In genomic region chr9:117470455-117470854, GRCh38 we compare ENCODE assay signal across 1 cellular context.
TF ChIP-seq lines count a peak whose summit lies in the region.

No MANE protein-coding gene starts in this region.

TF ChIP-seq in GM23338, 12 proteins besides CTCF, POLR2A, EP300 and RAD21 (continued from another document):
- TF ChIP-seq, protein P1, sequence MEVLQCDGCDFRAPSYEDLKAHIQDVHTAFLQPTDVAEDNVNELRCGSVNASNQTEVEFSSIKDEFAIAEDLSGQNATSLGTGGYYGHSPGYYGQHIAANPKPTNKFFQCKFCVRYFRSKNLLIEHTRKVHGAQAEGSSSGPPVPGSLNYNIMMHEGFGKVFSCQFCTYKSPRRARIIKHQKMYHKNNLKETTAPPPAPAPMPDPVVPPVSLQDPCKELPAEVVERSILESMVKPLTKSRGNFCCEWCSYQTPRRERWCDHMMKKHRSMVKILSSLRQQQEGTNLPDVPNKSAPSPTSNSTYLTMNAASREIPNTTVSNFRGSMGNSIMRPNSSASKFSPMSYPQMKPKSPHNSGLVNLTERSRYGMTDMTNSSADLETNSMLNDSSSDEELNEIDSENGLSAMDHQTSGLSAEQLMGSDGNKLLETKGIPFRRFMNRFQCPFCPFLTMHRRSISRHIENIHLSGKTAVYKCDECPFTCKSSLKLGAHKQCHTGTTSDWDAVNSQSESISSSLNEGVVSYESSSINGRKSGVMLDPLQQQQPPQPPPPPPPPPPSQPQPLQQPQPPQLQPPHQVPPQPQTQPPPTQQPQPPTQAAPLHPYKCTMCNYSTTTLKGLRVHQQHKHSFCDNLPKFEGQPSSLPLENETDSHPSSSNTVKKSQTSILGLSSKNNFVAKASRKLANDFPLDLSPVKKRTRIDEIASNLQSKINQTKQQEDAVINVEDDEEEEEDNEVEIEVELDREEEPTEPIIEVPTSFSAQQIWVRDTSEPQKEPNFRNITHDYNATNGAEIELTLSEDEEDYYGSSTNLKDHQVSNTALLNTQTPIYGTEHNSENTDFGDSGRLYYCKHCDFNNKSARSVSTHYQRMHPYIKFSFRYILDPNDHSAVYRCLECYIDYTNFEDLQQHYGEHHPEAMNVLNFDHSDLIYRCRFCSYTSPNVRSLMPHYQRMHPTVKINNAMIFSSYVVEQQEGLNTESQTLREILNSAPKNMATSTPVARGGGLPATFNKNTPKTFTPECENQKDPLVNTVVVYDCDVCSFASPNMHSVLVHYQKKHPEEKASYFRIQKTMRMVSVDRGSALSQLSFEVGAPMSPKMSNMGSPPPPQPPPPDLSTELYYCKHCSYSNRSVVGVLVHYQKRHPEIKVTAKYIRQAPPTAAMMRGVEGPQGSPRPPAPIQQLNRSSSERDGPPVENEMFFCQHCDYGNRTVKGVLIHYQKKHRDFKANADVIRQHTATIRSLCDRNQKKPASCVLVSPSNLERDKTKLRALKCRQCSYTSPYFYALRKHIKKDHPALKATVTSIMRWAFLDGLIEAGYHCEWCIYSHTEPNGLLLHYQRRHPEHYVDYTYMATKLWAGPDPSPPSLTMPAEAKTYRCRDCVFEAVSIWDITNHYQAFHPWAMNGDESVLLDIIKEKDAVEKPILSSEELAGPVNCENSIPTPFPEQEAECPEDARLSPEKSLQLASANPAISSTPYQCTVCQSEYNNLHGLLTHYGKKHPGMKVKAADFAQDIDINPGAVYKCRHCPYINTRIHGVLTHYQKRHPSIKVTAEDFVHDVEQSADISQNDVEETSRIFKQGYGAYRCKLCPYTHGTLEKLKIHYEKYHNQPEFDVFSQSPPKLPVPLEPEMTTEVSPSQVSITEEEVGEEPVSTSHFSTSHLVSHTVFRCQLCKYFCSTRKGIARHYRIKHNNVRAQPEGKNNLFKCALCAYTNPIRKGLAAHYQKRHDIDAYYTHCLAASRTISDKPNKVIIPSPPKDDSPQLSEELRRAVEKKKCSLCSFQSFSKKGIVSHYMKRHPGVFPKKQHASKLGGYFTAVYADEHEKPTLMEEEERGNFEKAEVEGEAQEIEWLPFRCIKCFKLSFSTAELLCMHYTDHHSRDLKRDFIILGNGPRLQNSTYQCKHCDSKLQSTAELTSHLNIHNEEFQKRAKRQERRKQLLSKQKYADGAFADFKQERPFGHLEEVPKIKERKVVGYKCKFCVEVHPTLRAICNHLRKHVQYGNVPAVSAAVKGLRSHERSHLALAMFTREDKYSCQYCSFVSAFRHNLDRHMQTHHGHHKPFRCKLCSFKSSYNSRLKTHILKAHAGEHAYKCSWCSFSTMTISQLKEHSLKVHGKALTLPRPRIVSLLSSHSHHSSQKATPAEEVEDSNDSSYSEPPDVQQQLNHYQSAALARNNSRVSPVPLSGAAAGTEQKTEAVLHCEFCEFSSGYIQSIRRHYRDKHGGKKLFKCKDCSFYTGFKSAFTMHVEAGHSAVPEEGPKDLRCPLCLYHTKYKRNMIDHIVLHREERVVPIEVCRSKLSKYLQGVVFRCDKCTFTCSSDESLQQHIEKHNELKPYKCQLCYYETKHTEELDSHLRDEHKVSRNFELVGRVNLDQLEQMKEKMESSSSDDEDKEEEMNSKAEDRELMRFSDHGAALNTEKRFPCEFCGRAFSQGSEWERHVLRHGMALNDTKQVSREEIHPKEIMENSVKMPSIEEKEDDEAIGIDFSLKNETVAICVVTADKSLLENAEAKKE (CRISPR knock-in tag; IDR thresholded peaks at IDR 0.05): no peak
- TF ChIP-seq REST (IDR thresholded peaks at IDR 0.05; ENCODE audit: unreplicated experiment) (no peak), EZH2 (IDR thresholded peaks at IDR 0.05; ENCODE audit: low read depth, unreplicated experiment) (no peak), STAT1 (IDR thresholded peaks at IDR 0.05; ENCODE audit: unreplicated experiment) (no peak), NANOG (IDR thresholded peaks at IDR 0.05; ENCODE audit: borderline replicate concordance) (no peak), POLR2AphosphoS5 (IDR thresholded peaks at IDR 0.05; ENCODE audit: low read depth) (no peak), EZH2phosphoT487 (IDR thresholded peaks at IDR 0.05; ENCODE audit: unreplicated experiment) (no peak), ZNF114 (CRISPR knock-in tag; IDR thresholded peaks at IDR 0.05) (no peak), JUNB (IDR thresholded peaks at IDR 0.05; ENCODE audit: unreplicated experiment) (no peak), ZNF331 (CRISPR knock-in tag; IDR thresholded peaks at IDR 0.05; ENCODE audit: low read depth) (no peak)
- TF ChIP-seq, protein P2, sequence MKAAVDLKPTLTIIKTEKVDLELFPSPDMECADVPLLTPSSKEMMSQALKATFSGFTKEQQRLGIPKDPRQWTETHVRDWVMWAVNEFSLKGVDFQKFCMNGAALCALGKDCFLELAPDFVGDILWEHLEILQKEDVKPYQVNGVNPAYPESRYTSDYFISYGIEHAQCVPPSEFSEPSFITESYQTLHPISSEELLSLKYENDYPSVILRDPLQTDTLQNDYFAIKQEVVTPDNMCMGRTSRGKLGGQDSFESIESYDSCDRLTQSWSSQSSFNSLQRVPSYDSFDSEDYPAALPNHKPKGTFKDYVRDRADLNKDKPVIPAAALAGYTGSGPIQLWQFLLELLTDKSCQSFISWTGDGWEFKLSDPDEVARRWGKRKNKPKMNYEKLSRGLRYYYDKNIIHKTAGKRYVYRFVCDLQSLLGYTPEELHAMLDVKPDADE (IDR thresholded peaks at IDR 0.05): no peak
TF ChIP-seq in GM23338: peak in this region for 0.
